In the genomic region with DNA sequence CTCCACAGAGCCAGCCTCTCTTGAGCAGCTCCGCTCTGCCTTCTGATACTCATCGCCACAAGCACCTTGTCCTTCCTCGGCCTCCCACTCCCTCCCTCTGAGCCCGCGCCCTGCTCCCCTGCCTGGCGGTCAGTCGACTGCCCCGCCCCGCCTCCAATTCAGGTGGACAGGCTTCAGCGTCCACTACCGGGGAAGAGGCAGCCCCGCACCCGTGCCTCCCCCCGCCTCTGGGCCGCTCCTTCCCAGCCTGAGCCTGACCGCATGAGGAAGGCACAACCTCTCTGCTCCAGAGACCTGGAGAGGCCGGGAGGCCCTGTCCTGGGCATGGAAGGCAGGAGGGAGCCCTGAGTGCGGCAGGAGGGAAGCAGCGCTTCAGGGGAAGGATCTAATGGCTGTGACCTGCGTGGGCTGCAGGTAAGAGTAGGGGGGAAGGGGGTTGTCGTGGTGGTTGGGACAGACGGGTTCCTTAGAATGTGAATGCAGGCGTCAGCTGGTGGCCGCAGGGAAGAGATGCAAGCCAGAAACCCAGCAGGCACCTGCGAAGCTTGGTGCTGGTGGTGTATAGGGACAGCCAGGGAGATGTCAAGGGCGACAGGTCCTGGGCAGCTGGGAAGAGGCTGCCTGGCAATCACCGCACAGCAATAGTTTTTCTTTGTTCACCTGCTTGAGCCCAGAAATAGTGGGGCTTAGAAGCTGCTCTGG, we compare ENCODE assay signal across 1 cellular context.
TF ChIP-seq lines count a peak whose summit lies in the region.

No MANE protein-coding gene starts in this region.

TF ChIP-seq in IMR-90, 13 proteins besides CTCF, POLR2A, EP300 and RAD21:
- TF ChIP-seq RFX5 (IDR thresholded peaks at IDR 0.05; ENCODE audit: low read depth, low read length) (no peak), CHD1 (IDR thresholded peaks at IDR 0.05; ENCODE audit: low read depth, low read length) (no peak), FOS (IDR thresholded peaks at IDR 0.05; ENCODE audit: low read depth, low read length) (no peak)
